ENCODE assay signal across 19 cellular contexts in the genomic region with DNA sequence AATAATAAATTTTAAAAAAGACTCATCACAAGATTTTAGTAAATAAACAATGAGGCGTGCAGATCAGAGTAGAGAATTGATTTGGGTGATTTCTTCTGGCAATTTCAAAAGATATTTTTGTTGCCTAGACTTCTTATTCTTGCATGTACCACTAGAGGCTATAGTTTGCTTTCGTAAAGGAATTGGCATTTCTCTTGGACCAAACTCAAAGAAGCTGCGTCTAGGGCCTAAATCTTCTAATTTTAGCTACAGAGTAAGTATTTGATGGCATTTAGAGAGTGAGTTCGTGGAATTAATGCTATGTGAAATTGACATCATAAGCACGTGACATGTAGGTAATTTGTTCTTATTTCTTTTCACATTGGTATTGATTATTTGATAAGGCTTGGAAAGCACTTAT. TPM values are rescaled to one million over a fixed set of nuclear protein-coding genes. Genes with fewer than 3 reads are reported as not detected.
DNase-seq lines count a peak whose midpoint lies in the region; ATAC-seq and TF ChIP-seq lines count a peak whose summit lies in the region.
"Had no signal": no experiment of that assay in that cellular context is flagged by ENCODE, and none has a peak within 500 bp of the region (broad histone marks: within the 10 kb centered on the region; RNA-seq: fewer than 3 reads in every experiment).

No MANE protein-coding gene starts in this region.

- H3K4me3 Mint-ChIP-seq in chondrocyte (ENCODE audit: unreplicated experiment) = no peak overlapping the region
- H3K4me3 Mint-ChIP-seq: activated CD4-positive, alpha-beta T cell treated with anti-CD3 and anti-CD28 coated beads, Interleukin-2, amount 10 ng/mL, durations not matched to agents 24 days and 14 days had no signal

- no peak overlapping the region for H3K23ac ChIP-seq in IMR-90 (ENCODE audit: low read depth, low read length)

- H2BK5ac ChIP-seq in IMR-90 (ENCODE audit: low read depth, low read length, poor library complexity, severe bottlenecking) = no peak overlapping the region

- H3K27me3 ChIP-seq in IMR-90 (ENCODE audit: control insufficient read depth, insufficient read depth, low read length) = no peaks in the 10 kb centered on the region
- no peaks in the 10 kb centered on the region for H3K27me3 ChIP-seq in left ventricle myocardium inferior (ENCODE audit: low read depth)
- H3K27me3 ChIP-seq in Peyer's patch = no peaks in the 10 kb centered on the region
- H3K27me3 ChIP-seq: BLaER1, body of pancreas, esophagus squamous epithelium had no signal

- H3K36me3 ChIP-seq in IMR-90 (ENCODE audit: control insufficient read depth, insufficient read depth, low read length) (peaks cover 10% of the 10 kb centered on the region), left ventricle myocardium inferior (peaks cover 37% of the 10 kb centered on the region), Peyer's patch (peaks cover 0 to 40% (median 0%) of the 10 kb centered on the region in 3 donors)

- H3K4me1 Mint-ChIP-seq in chondrocyte (ENCODE audit: low read depth) = peaks cover 31% of the 10 kb centered on the region
- H3K4me1 Mint-ChIP-seq: activated CD4-positive, alpha-beta T cell treated with anti-CD3 and anti-CD28 coated beads, Interleukin-2, amount 10 ng/mL, durations not matched to agents 24 days and 14 days had no signal

- ATAC-seq in IMR-90 (ENCODE audit: low read depth) = peak; percentile 49; the same call in 1 of the 2 replicates
- no peak for ATAC-seq in left colon
- ATAC-seq: body of pancreas, left lobe of liver had no signal

- dilution Hi-C loops in IMR-90 (cut with HindIII; ENCODE audit: low sequenced_read_pairs, unreplicated experiment) = no loop called here

- no peak overlapping the region for H2BK120ac ChIP-seq in IMR-90 (ENCODE audit: low read depth, low read length)

- no TSS peak for BruUV-seq in IMR-90 (replicated peaks; lab: Mats Ljungman, UMichigan)

- H3K56ac ChIP-seq in IMR-90 (ENCODE audit: extremely low read depth, insufficient read depth, low read length) = no peak overlapping the region

- H4K91ac ChIP-seq in IMR-90 (ENCODE audit: insufficient read depth, low read depth, low read length) = no peak overlapping the region

- peaks cover 2% of the 10 kb centered on the region for H3K36me3 Mint-ChIP-seq in chondrocyte (ENCODE audit: low read depth)

- H2AFZ ChIP-seq in IMR-90 (replicated peaks; ENCODE audit: low read length, poor library complexity) = no peak overlapping the region

- 0 out of 2 replicates have a peak, but pooled peaks cover 3% of the 10 kb centered on the region for H3K9me1 ChIP-seq in IMR-90 (ENCODE audit: insufficient read depth, low read length)

- peak overlapping the region; percentile 66 for H3K27ac Mint-ChIP-seq in chondrocyte (ENCODE audit: unreplicated experiment)
- H3K27ac Mint-ChIP-seq: activated CD4-positive, alpha-beta T cell treated with anti-CD3 and anti-CD28 coated beads, Interleukin-2, amount 10 ng/mL, durations not matched to agents 24 days and 14 days had no signal

- no peak overlapping the region for H2AK9ac ChIP-seq in IMR-90 (replicated peaks; ENCODE audit: low read depth, low read length, poor library complexity)

- H4K8ac ChIP-seq in IMR-90 (ENCODE audit: low read depth in 2 of 2, low read length in 2 of 2) = no peak overlapping the region

- TF ChIP-seq CTCF in IMR-90 (conservative IDR thresholded peaks at IDR 0.05; ENCODE audit: low read depth, low read length) (peak; percentile 24; the same call in 1 of the 2 replicates), chondrocyte (IDR thresholded peaks at IDR 0.05) (peak; percentile 78), left ventricle myocardium inferior (IDR thresholded peaks at IDR 0.05; ENCODE audit: borderline replicate concordance) (peak; percentile 36), Peyer's patch (IDR thresholded peaks at IDR 0.05) (no peak)

- H2BK20ac ChIP-seq in IMR-90 (ENCODE audit: low read depth, low read length) = no peak overlapping the region

- no peaks in the 10 kb centered on the region for H3K27me3 Mint-ChIP-seq in chondrocyte (ENCODE audit: low read depth)
- H3K27me3 Mint-ChIP-seq: activated CD4-positive, alpha-beta T cell treated with anti-CD3 and anti-CD28 coated beads, Interleukin-2, amount 10 ng/mL, durations not matched to agents 24 days and 14 days had no signal

- no peak for TF ChIP-seq POLR2A in IMR-90 (IDR thresholded peaks at IDR 0.05; ENCODE audit: low read depth, low read length)
- no peak for TF ChIP-seq POLR2A in Peyer's patch (IDR thresholded peaks at IDR 0.05)

- CTCF ChIA-PET in IMR-90 (lab: Yijun Ruan, JAX) = interaction anchor here (0.6 to 1.6 kb wide), 4 partner anchors 21 to 359 kb away, joined by 3 to 8 read pairs (median 4); no protein-coding TSS in a partner anchor

- H4K20me1 ChIP-seq in IMR-90 (ENCODE audit: insufficient read depth, low read length) = peaks cover 3% of the 10 kb centered on the region; the same call in 1 of the 2 replicates

- POLR2A ChIA-PET in IMR-90 (lab: Charles Lee; ENCODE audit: unreplicated experiment) = no interaction called here

- peak; percentile 16; the same call in 1 of the 2 replicates for TF ChIP-seq RAD21 in IMR-90 (IDR thresholded peaks at IDR 0.05; ENCODE audit: low read length)

- no peak overlapping the region for H2AK5ac ChIP-seq in IMR-90 (ENCODE audit: low read depth, low read length)

- H3K18ac ChIP-seq in IMR-90 (ENCODE audit: low read depth, low read length) = no peak overlapping the region

- H3K4me3 ChIP-seq in IMR-90 (ENCODE audit: insufficient read depth, low read depth, low read length) (no peak overlapping the region), left ventricle myocardium inferior (no peak overlapping the region), Peyer's patch (no peak overlapping the region)
- H3K4me3 ChIP-seq: BLaER1, body of pancreas, esophagus squamous epithelium had no signal

- H3K4ac ChIP-seq in IMR-90 (ENCODE audit: low read depth, low read length) = no peak overlapping the region

- H4K5ac ChIP-seq in IMR-90 (ENCODE audit: low read depth, low read length) = no peak overlapping the region

- H3K4me2 ChIP-seq in IMR-90 (ENCODE audit: low read depth, low read length) = no peak overlapping the region
- H3K4me2 ChIP-seq: BLaER1, SK-N-SH had no signal

- intact Hi-C loops in IMR-90 (cut with micrococcal nuclease) (loop anchor here (2.0 to 5.0 kb wide), 3 partner anchors 15 to 351 kb away; no protein-coding TSS in a partner anchor), left ventricle myocardium inferior (cut with micrococcal nuclease) (no loop called here), left colon (cut with DNase I, micrococcal nuclease) (no loop called here)

- in situ Hi-C loops in IMR-90 (cut with MboI; ENCODE audit: low sequenced_read_pairs) = no loop called here

- H3K4me1 ChIP-seq in IMR-90 (ENCODE audit: control insufficient read depth, insufficient read depth, low read length) (peaks cover 2% of the 10 kb centered on the region; the same call in 1 of the 2 replicates), left ventricle myocardium inferior (peaks cover 77% of the 10 kb centered on the region), Peyer's patch (no peaks in the 10 kb centered on the region)
- H3K4me1 ChIP-seq: BLaER1, esophagus squamous epithelium had no signal

- WGBS in IMR-90 (ENCODE audit: extremely low coverage in 2 of 2, insufficient read length in 1 of 2), 2 experiments = no CpG with 5 or more reads among the region's 5 CpGs

- no peak overlapping the region for H3K27ac ChIP-seq in IMR-90 (ENCODE audit: insufficient read depth, low read length)
- peak overlapping the region; percentile 50 for H3K27ac ChIP-seq in left ventricle myocardium inferior (replicated peaks)
- no peak overlapping the region for H3K27ac ChIP-seq in Peyer's patch
- H3K27ac ChIP-seq: BLaER1, body of pancreas, esophagus squamous epithelium, HL-60 had no signal

- H3K14ac ChIP-seq in IMR-90 (replicated peaks; ENCODE audit: low read depth, low read length) = no peak overlapping the region

- no peaks in the 10 kb centered on the region for H3K9me3 Mint-ChIP-seq in chondrocyte (ENCODE audit: low read depth)
- H3K9me3 Mint-ChIP-seq: activated CD4-positive, alpha-beta T cell treated with anti-CD3 and anti-CD28 coated beads, Interleukin-2, amount 10 ng/mL, durations not matched to agents 24 days and 14 days had no signal

- H3K79me1 ChIP-seq in IMR-90 (ENCODE audit: low read depth in 1 of 2, low read length in 2 of 2) = peaks cover 3 to 14% of the 10 kb centered on the region in 2 experiments; a peak in 3 of 4 replicates

- H3K9ac ChIP-seq in IMR-90 (ENCODE audit: low read depth, low read length) = no peak overlapping the region
- H3K9ac ChIP-seq: BLaER1, SK-N-SH had no signal

- peak; percentile 38 for DNase-seq in IMR-90
- no peak for DNase-seq in chondrocyte (ENCODE audit: low spot score)
- no peak for DNase-seq in left ventricle myocardium inferior
- peak; percentile 56 for DNase-seq in superior temporal gyrus (ENCODE audit: extremely low spot score)
- DNase-seq in Peyer's patch = no peak
- DNase-seq in left colon = no peak
- no peak for DNase-seq in NCI-H510A treated with DMSO at 0.1 percent for 48 hours (lab: John Stamatoyannopoulos, UW)
- DNase-seq: activated CD4-positive, alpha-beta T cell treated with anti-CD3 and anti-CD28 coated beads, Interleukin-2, amount 10 ng/mL, durations not matched to agents 24 days and 14 days; body of pancreas; esophagus squamous epithelium; NCI-H2029; NCI-H524 treated with DMSO at 0.1 percent for 48 hours; nucleus accumbens; OCI-M1; SK-N-SH had no signal

- H3K9me3 ChIP-seq in IMR-90 (ENCODE audit: control insufficient read depth, insufficient read depth, low read length) = no peaks in the 10 kb centered on the region
- no peaks in the 10 kb centered on the region for H3K9me3 ChIP-seq in left ventricle myocardium inferior (replicated peaks)
- no peaks in the 10 kb centered on the region for H3K9me3 ChIP-seq in Peyer's patch
- H3K9me3 ChIP-seq: BLaER1, esophagus squamous epithelium, SK-N-SH had no signal

- no peak overlapping the region for H2BK15ac ChIP-seq in IMR-90 (ENCODE audit: low read depth, low read length)

TF ChIP-seq in IMR-90, 13 proteins besides CTCF, POLR2A, EP300 and RAD21 (continues in another document):
- TF ChIP-seq SMC3 (IDR thresholded peaks at IDR 0.05; ENCODE audit: low read depth, low read length) = 0 out of 2 replicates have a peak, but pooled peaks have one; percentile 7

RNA-seq across cellular contexts. Expression of a gene that starts 24.4 kb away (rescaled TPM):
- total RNA-seq in IMR-90 (2012; rRNA removed) (under 0.01 and 0.18 TPM in 2 replicates), chondrocyte (0.32 to 0.44 TPM in 2 of 3 replicates, not detected in the other), left ventricle myocardium inferior (0.05 TPM), Peyer's patch (under 1 TPM in 2 of 4 donors, not detected in 2; 0.40 to 0.66 TPM), left colon (under 1 TPM; 0.34 to 0.61 TPM)
- 0.06 and 0.09 TPM in 2 replicates for polyA plus RNA-seq in IMR-90 (2012; rRNA removed)
- 0.12 TPM in 1 of 2 replicates, not detected in the other for polyA plus RNA-seq in IMR-90 (2012; cell fraction: cytosol; rRNA removed)
- polyA plus RNA-seq in IMR-90 (2012; cell fraction: nucleus; rRNA removed; ENCODE audit: low replicate concordance) = 0.07 and 0.10 TPM in 2 replicates
- total RNA-seq: H1 had no signal

RNA-seq across cellular contexts. Expression of a gene that starts 27.6 kb away (rescaled TPM):
- total RNA-seq in IMR-90 (2012; rRNA removed) (81.1 and 90.9 TPM in 2 replicates), chondrocyte (53.1 to 77.6 TPM (median 53.4 TPM) in 3 replicates), left ventricle myocardium inferior (67.8 TPM), Peyer's patch (100 to 1,000 TPM in 1 of 4 donors, 10 to 100 TPM in 3; 56.7 to 104 (median 70.7) TPM), left colon (10 to 100 TPM; 62.8 to 64.1 TPM)
- polyA plus RNA-seq in IMR-90 (2012; rRNA removed) = 26.7 and 31.5 TPM in 2 replicates
- 8.2 and 10.0 TPM in 2 replicates for polyA plus RNA-seq in IMR-90 (2012; cell fraction: cytosol; rRNA removed)
- 25.0 and 105 TPM in 2 replicates for polyA plus RNA-seq in IMR-90 (2012; cell fraction: nucleus; rRNA removed; ENCODE audit: low replicate concordance)

Comparison
In these comparisons a context has a peak if more than half of its experiments do, and no peak if none do; other contexts are left out.
1. DNase-seq: peak in IMR-90 (single experiment) and superior temporal gyrus (single experiment); none in chondrocyte (single experiment), left ventricle myocardium inferior (single experiment), Peyer's patch (0 of 3), left colon (0 of 2) and NCI-H510A treated with DMSO at 0.1 percent for 48 hours (single experiment).
2. CTCF ChIP-seq: peak in IMR-90 (single experiment), chondrocyte (single experiment) and left ventricle myocardium inferior (single experiment); none in Peyer's patch (0 of 6).